9 cellular contexts compared by ENCODE assay signal in the genomic region with DNA sequence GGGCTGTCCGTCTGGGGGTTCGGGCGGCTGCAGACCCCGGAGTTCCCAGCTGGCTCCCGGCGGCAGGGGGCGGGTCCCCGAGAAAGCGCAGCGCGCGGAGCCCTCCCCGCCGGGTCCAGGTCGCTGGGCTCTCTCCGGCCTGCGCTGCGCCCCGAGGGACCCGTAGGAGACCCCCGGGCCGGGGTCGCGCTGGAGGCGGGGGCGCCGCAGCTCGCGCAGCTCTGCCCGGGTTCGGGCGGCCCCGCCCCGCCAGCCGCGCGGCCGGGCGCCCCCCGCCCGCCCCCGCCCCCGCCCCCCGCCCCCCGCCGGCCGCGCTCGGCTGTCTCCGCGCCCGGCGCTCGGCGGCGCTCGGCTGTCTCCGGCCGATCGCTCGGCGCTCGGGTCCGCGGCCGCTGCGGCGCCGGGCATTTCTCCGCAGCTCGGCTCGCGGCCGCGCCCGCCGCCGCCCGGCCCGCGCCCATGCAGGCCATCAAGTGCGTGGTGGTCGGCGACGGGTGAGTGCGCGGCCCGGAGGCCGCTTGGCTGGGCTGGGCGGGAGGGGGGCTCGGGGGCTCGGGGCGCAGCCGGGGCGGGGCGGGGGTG. TPM values are rescaled to one million over a fixed set of nuclear protein-coding genes. Genes with fewer than 3 reads are reported as not detected.
DNase-seq lines count a peak whose midpoint lies in the region; ATAC-seq, FAIRE-seq and TF ChIP-seq lines count a peak whose summit lies in the region.
"Had no signal": no experiment of that assay in that cellular context is flagged by ENCODE, and none has a peak within 500 bp of the region (broad histone marks: within the 10 kb centered on the region; RNA-seq: fewer than 3 reads in every experiment).

TSS of gene RAC3 (plus strand) at position 376 of the 582 bp plus-strand sequence. CDS start at position 460, 84 bp downstream.

- TF ChIP-seq RAD21 in HepG2 (CRISPR knock-in tag; IDR thresholded peaks at IDR 0.05): no peak

- no peaks in the 10 kb centered on the region for H3K9me3 ChIP-seq in HepG2 (ENCODE audit: low read length)
- H3K9me3 ChIP-seq in thymus (ENCODE audit: control insufficient read depth): no peaks in the 10 kb centered on the region

- no peaks in the 10 kb centered on the region for H3K9me3 Mint-ChIP-seq in brain

- CTCF ChIA-PET in HepG2 (lab: Yijun Ruan, JAX; ENCODE audit: low intra/inter-chr PET ratio, low total read pairs): interaction anchor here (2.3 kb wide), 1 partner anchor 123 kb away, joined by 9 read pairs; no protein-coding TSS in a partner anchor

- H3K4me1 ChIP-seq in HepG2 (ENCODE audit: insufficient read depth, low read length) (peaks cover 20% of the 10 kb centered on the region), thymus (ENCODE audit: control insufficient read depth, insufficient read depth, low read length) (peaks cover 11% of the 10 kb centered on the region)

- peaks cover 3% of the 10 kb centered on the region for H3K27me3 Mint-ChIP-seq in brain

- WGBS in HepG2 (ENCODE audit: low lambda C conversion rate): 94% methylated on average over 75 of the region's 96 CpGs
- 1% methylated on average over 95 of the region's 96 CpGs for WGBS in thymus

- no peak for TF ChIP-seq POLR2A in HepG2 (IDR thresholded peaks at IDR 0.05; ENCODE audit: insufficient read depth in 1 of 2, low read depth in 2 of 2, low read length in 2 of 2)

- H2AFZ ChIP-seq in HepG2 (ENCODE audit: low read length): no peak within 1 kb of the TSS

- in situ Hi-C loops in HepG2 (cut with HindIII; ENCODE audit: extremely low pct_ligation_motif_present, low pct_unique_long_range_greater_than_20kb): no loop called here

- ATAC-seq in HepG2: no peak

- H3K27ac Mint-ChIP-seq in brain: peak within 1 kb of the TSS in 3 of 5 experiments; percentile 55 to 89 (median 66)

- peak; percentile 38 for DNase-seq in activated T-cell treated with anti-CD3 and anti-CD28 coated beads, Interleukin-2, amount 50 U/mL, for 1 hour
- no peak for DNase-seq in activated T-cell treated with anti-CD3 and anti-CD28 coated beads for 4 hours
- peak; percentile 28 for DNase-seq in NCI-H2227 treated with DMSO at 0.1 percent for 48 hours (lab: John Stamatoyannopoulos, UW)
- DNase-seq in HepG2 (ENCODE audit: low spot score): no peak
- no peak for DNase-seq in RCC 7860 (ENCODE audit: low spot score)
- DNase-seq in GOT3 (lab: John Stamatoyannopoulos, UW): no peak

- no peaks in the 10 kb centered on the region for H3K36me3 Mint-ChIP-seq in brain

- H3K27me3 ChIP-seq in HepG2 (ENCODE audit: control insufficient read depth in 1 of 2, insufficient read depth in 2 of 2, low read length in 2 of 2): no peaks in the 10 kb centered on the region
- H3K27me3 ChIP-seq in thymus (ENCODE audit: control insufficient read depth, insufficient read depth): peaks cover 6% of the 10 kb centered on the region

- peak within 1 kb of the TSS; percentile 39 for H3K4me2 ChIP-seq in HepG2 (ENCODE audit: low read depth, low read length)

- H3K4me3 Mint-ChIP-seq in brain: peak within 1 kb of the TSS; percentile 81 to 85 (median 83)

- intact Hi-C loops in HepG2 (cut with micrococcal nuclease; ENCODE audit: unreplicated experiment): no loop called here

- TF ChIP-seq EP300 in HepG2 (IDR thresholded peaks at IDR 0.05; ENCODE audit: low read depth in 2 of 2, low read length in 2 of 2) (no peak), HepG2 (CRISPR knock-in tag; IDR thresholded peaks at IDR 0.05; ENCODE audit: borderline replicate concordance) (no peak)

- TF ChIP-seq CTCF in brain (conservative IDR thresholded peaks at IDR 0.05) (no peak), HepG2 (CRISPR knock-in tag; IDR thresholded peaks at IDR 0.05) (no peak)

- H3K4me1 Mint-ChIP-seq in brain: peaks cover 26% of the 10 kb centered on the region

- peaks cover 12% of the 10 kb centered on the region for H4K20me1 ChIP-seq in HepG2 (ENCODE audit: insufficient read depth, low read length)

- H3K4me3 ChIP-seq in HepG2 (replicated peaks in 1 of 3; ENCODE audit: insufficient read depth in 1 of 3, low read depth in 2 of 3, low read length in 3 of 3) (peak within 1 kb of the TSS in 1 of 3 experiments; percentile 21; a peak in 1 of 6 replicates), thymus (ENCODE audit: low read length) (peak within 1 kb of the TSS; percentile 57)

- no TSS peak for BruUV-seq in HepG2 (replicated peaks; lab: Mats Ljungman, UMichigan)

- H3K27ac ChIP-seq in HepG2 (ENCODE audit: extremely low read length, insufficient read depth, low read length) (no peak within 1 kb of the TSS), thymus (ENCODE audit: low read depth) (no peak within 1 kb of the TSS)

- FAIRE-seq in HepG2 (lab: Jason Lieb, UNC) (no peak), RCC 7860 (lab: Jason Lieb, UNC) (no peak)
- FAIRE-seq: GM18507 had no signal

- H3K36me3 ChIP-seq in HepG2 (replicated peaks in 1 of 2; ENCODE audit: control insufficient read depth in 1 of 2, insufficient read depth in 2 of 2, low read length in 2 of 2): peaks cover 15 to 22% of the 10 kb centered on the region in 2 experiments
- H3K36me3 ChIP-seq in thymus (ENCODE audit: control insufficient read depth, insufficient read depth): peaks cover 18% of the 10 kb centered on the region

- POLR2A ChIA-PET in HepG2 (lab: Yijun Ruan, JAX): interaction anchor here (1.0 to 1.4 kb wide), 2 partner anchors 8 to 71 kb away, joined by 3 read pairs; partner anchors contain the start of genes CENPX and LRRC45

- no peak within 1 kb of the TSS for H3K9ac ChIP-seq in HepG2 (ENCODE audit: insufficient read depth, low read depth, low read length)

- peaks cover 7% of the 10 kb centered on the region for H3K79me2 ChIP-seq in HepG2 (ENCODE audit: insufficient read depth, low read length)

TF ChIP-seq in HepG2, 621 proteins besides CTCF, POLR2A, EP300 and RAD21:
- TF ChIP-seq ZNF768 (CRISPR knock-in tag; IDR thresholded peaks at IDR 0.05): 0 out of 2 replicates have a peak, but pooled peaks have one; percentile 11
- TF ChIP-seq ZNF362 (CRISPR knock-in tag; IDR thresholded peaks at IDR 0.05; ENCODE audit: borderline replicate concordance): no peak
TF ChIP-seq in HepG2: peak in this region for 1.

RNA-seq across cellular contexts. Expression of gene RAC3, which starts in this region (rescaled TPM):
- polyA plus RNA-seq in brain (ENCODE audit: insufficient read depth, low read depth, low replicate concordance): 65.2 TPM
- 4.0 and 10.5 TPM in 2 replicates for total RNA-seq in HepG2 (2016; rRNA removed; fragmentation: Illumina TruSeq; extraction: Trizol)
- total RNA-seq in HepG2 (2016; cell fraction: cytosol; rRNA removed; fragmentation: Illumina TruSeq; extraction: Trizol; ENCODE audit: low read depth): 6.8 and 9.8 TPM in 2 replicates
- total RNA-seq in HepG2 (2016; cell fraction: insoluble cytoplasmic fraction; rRNA removed; fragmentation: Illumina TruSeq; extraction: Trizol): 3.9 and 12.6 TPM in 2 replicates
- 7.3 and 10.1 TPM in 2 replicates for total RNA-seq in HepG2 (2016; cell fraction: membrane; rRNA removed; fragmentation: Illumina TruSeq; extraction: Trizol)
- 11.7 and 12.9 TPM in 2 replicates for total RNA-seq in HepG2 (2016; cell fraction: nucleus; rRNA removed; fragmentation: Illumina TruSeq; extraction: Trizol)
- 21.3 and 24.1 TPM in 2 replicates for polyA plus RNA-seq in HepG2 (2011; rRNA removed)
- polyA plus RNA-seq in HepG2 (2011; cell fraction: cytosol; rRNA removed): 12.8 and 16.7 TPM in 2 replicates
- polyA plus RNA-seq in HepG2 (2011; cell fraction: nucleus; rRNA removed): 111 and 165 TPM in 2 replicates
- 6.3 and 10.6 TPM in 2 replicates for polyA plus RNA-seq in HepG2 (2012)
- 10.4 and 12.0 TPM in 2 replicates for polyA plus RNA-seq in HepG2 (2016; cell fraction: cytosol; fragmentation: Illumina TruSeq; extraction: Trizol; ENCODE audit: low read depth)
- 6.0 and 7.2 TPM in 2 replicates for polyA plus RNA-seq in HepG2 (2016; cell fraction: insoluble cytoplasmic fraction; fragmentation: Illumina TruSeq; extraction: Trizol; ENCODE audit: low read depth)
- 8.8 and 10.0 TPM in 2 replicates for polyA plus RNA-seq in HepG2 (2016; cell fraction: membrane; fragmentation: Illumina TruSeq; extraction: Trizol; ENCODE audit: low read depth)
- 45.9 and 51.6 TPM in 2 replicates for polyA plus RNA-seq in HepG2 (2016; cell fraction: nucleus; fragmentation: Illumina TruSeq; extraction: Trizol; ENCODE audit: insufficient read depth, low read depth)
- polyA minus RNA-seq in HepG2 (2011; rRNA and poly(A)+ RNA removed; ENCODE audit: low replicate concordance): 12.6 and 13.2 TPM in 2 replicates
- 3.0 and 3.6 TPM in 2 replicates for polyA minus RNA-seq in HepG2 (2011; cell fraction: cytosol; rRNA and poly(A)+ RNA removed)
- 6.7 and 7.6 TPM in 2 replicates for polyA minus RNA-seq in HepG2 (2011; cell fraction: nucleus; rRNA and poly(A)+ RNA removed)
- polyA plus RNA-seq in thymus: 6.9 TPM

Comparison
In these comparisons a context has a peak if more than half of its experiments do, and no peak if none do; other contexts are left out.
1. DNase-seq: peak in activated T-cell treated with anti-CD3 and anti-CD28 coated beads, Interleukin-2, amount 50 U/mL, for 1 hour (single experiment) and NCI-H2227 treated with DMSO at 0.1 percent for 48 hours (single experiment); none in activated T-cell treated with anti-CD3 and anti-CD28 coated beads for 4 hours (single experiment), HepG2 (single experiment), RCC 7860 (single experiment) and GOT3 (single experiment).